Comparison of ENCODE assay signal across 1 cellular context in the genomic region with DNA sequence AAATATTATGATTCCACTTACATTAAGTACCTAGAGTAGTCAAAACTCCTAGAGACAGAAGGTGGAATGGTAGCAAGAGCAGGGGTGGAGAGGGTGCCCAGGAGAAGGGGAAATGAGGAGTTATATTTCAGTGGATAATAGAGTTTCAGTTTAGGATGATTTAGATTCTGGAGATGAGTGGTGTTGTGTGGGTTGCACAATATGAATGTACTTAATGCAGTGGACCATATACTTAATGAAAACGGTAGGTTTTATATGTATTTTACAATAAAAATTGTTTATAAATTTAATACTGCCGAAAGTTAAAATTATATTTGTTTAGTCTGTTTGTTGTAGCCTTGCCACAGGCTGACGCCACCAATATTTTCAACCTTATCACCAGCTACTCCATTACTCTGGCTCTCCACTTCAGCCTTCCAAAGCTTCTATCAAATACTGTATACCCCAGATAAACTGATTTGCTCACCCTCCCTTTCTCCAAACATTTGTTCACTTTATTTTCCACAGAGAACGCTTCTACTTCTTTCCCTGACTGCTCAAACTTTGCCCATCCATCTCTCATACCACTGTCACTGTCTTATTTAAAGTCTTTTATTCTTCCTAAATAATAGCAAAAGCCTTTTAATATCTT.
TF ChIP-seq lines count a peak whose summit lies in the region.

No MANE protein-coding gene starts in this region.

TF ChIP-seq in SK-N-SH treated with all-trans-retinoic acid at 6 μM for 48 hours, 23 proteins besides CTCF, POLR2A, EP300 and RAD21 (continued from another document):
- TF ChIP-seq, protein P1, sequence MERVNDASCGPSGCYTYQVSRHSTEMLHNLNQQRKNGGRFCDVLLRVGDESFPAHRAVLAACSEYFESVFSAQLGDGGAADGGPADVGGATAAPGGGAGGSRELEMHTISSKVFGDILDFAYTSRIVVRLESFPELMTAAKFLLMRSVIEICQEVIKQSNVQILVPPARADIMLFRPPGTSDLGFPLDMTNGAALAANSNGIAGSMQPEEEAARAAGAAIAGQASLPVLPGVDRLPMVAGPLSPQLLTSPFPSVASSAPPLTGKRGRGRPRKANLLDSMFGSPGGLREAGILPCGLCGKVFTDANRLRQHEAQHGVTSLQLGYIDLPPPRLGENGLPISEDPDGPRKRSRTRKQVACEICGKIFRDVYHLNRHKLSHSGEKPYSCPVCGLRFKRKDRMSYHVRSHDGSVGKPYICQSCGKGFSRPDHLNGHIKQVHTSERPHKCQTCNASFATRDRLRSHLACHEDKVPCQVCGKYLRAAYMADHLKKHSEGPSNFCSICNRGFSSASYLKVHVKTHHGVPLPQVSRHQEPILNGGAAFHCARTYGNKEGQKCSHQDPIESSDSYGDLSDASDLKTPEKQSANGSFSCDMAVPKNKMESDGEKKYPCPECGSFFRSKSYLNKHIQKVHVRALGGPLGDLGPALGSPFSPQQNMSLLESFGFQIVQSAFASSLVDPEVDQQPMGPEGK (CRISPR knock-in tag; IDR thresholded peaks at IDR 0.05; ENCODE audit: borderline replicate concordance), result no peak
- TF ChIP-seq GLIS3 (CRISPR knock-in tag; IDR thresholded peaks at IDR 0.05) (no peak), ZFP3 (CRISPR knock-in tag; IDR thresholded peaks at IDR 0.05) (no peak), TCF4 (CRISPR knock-in tag; IDR thresholded peaks at IDR 0.05; ENCODE audit: borderline replicate concordance) (no peak), TSHZ2 (CRISPR knock-in tag; IDR thresholded peaks at IDR 0.05) (no peak), TOX (CRISPR knock-in tag; IDR thresholded peaks at IDR 0.05; ENCODE audit: borderline replicate concordance) (no peak), ARNTL (CRISPR knock-in tag; IDR thresholded peaks at IDR 0.05; ENCODE audit: borderline replicate concordance, low read depth) (no peak), SNAI2 (CRISPR knock-in tag; IDR thresholded peaks at IDR 0.05) (no peak), ZC3H10 (CRISPR knock-in tag; IDR thresholded peaks at IDR 0.05) (no peak), ESRRG (CRISPR knock-in tag; IDR thresholded peaks at IDR 0.05) (no peak), BACH2 (CRISPR knock-in tag; IDR thresholded peaks at IDR 0.05; ENCODE audit: borderline replicate concordance) (no peak)
